8 cellular contexts compared by ENCODE assay signal in genomic region chr10:72331575-72332422, GRCh38. TPM values are rescaled to one million over a fixed set of nuclear protein-coding genes. Genes with fewer than 3 reads are reported as not detected.
DNase-seq lines count a peak whose midpoint lies in the region; ATAC-seq and FAIRE-seq lines count a peak whose summit lies in the region.

No MANE protein-coding gene starts in this region.

- peak overlapping the region; percentile 85 to 88 for H3K4me3 Mint-ChIP-seq in effector memory CD8-positive, alpha-beta T cell

- no peaks in the 10 kb centered on the region for H3K27me3 Mint-ChIP-seq in effector memory CD8-positive, alpha-beta T cell

- peaks cover 46% of the 10 kb centered on the region for H3K36me3 Mint-ChIP-seq in effector memory CD8-positive, alpha-beta T cell (ENCODE audit: insufficient read depth)

- H3K9me3 Mint-ChIP-seq in effector memory CD8-positive, alpha-beta T cell = no peaks in the 10 kb centered on the region

- DNase-seq in GM18507 (ENCODE audit: extremely low spot score, insufficient read length, low read depth) (no peak), NCI-H748 treated with DMSO at 0.1 percent for 48 hours (lab: John Stamatoyannopoulos, UW) (peak; percentile 74), mesenteric fat pad (ENCODE audit: low spot score) (peak; percentile 95)
- DNase-seq in activated CD8-positive, alpha-beta memory T cell treated with anti-CD3 and anti-CD28 coated beads for 4 hours (ENCODE audit: low read depth in 2 of 2) = peak; percentile 77 to 80
- peak; percentile 96 for DNase-seq in effector memory CD8-positive, alpha-beta T cell
- peak; percentile 60 for DNase-seq in stimulated activated CD8-positive, alpha-beta memory T cell treated with anti-CD3 and anti-CD28 coated beads, Interleukin-15, amount 100 ng/mL, for 1 hour (ENCODE audit: low read depth)

- peak; percentile 83 for FAIRE-seq in GM18507 (lab: Jason Lieb, UNC)

- peak overlapping the region; percentile 97 to 98 for H3K27ac Mint-ChIP-seq in effector memory CD8-positive, alpha-beta T cell

- ATAC-seq in HG03442 (IDR thresholded peaks at IDR 0.05; ENCODE audit: unreplicated experiment) = peak; percentile 33
- ATAC-seq in effector memory CD8-positive, alpha-beta T cell (replicated peaks) = peak; percentile 71
- ATAC-seq in HG02938 (IDR thresholded peaks at IDR 0.05; ENCODE audit: unreplicated experiment) = no peak

- peaks cover 70 to 79% of the 10 kb centered on the region in 2 donors for H3K4me1 Mint-ChIP-seq in effector memory CD8-positive, alpha-beta T cell (ENCODE audit: low read depth in 2 of 2)

RNA-seq across cellular contexts. Expression of gene DNAJB12, which starts 22.9 kb away (rescaled TPM):
- total RNA-seq in mesenteric fat pad = 37.7 TPM

RNA-seq across cellular contexts. Expression of gene DDIT4, which starts 58.1 kb away (rescaled TPM):
- 236 TPM for total RNA-seq in mesenteric fat pad
